In the genomic region with DNA sequence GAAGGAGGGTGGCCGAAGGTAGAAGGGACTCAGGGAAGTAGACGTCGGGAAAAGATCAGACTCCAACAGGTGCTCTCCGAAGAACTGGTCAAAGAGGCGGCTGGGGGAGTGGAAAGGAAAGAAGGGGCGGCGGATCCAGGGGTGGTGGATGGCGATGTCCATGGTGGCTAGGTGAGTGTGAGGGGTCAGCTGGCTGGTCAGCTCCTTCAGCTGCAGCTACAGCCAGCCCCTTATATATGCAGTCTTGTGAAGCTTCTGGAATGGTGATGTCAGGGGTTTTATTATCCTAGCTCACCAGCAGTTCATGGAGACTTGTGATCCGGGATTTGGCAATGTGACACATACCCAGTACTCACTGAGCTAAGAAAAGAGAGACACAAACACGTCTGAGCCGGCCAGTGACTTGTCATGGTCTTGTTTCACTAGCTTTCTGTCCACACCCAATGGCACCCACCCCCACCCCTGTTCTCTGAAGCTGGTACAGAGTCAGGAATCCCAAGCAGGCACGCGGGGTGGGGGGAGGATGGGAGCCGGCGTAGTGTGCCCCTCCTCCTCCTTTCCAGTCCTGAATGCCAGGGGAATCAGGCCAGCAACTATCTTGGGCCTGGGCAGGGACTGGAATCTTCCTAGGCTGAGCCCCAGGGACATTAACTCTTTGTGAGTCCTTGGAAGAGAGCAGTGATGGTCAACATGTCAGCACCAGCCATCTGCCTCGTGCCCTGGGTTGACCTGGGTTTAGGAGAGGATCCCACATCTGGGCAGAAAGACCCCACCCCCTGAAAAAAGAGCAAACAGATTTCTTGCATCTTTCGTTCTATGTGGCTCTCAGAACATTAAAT, we compare ENCODE assay signal across 8 cellular contexts. TPM values are rescaled to one million over a fixed set of nuclear protein-coding genes. Genes with fewer than 3 reads are reported as not detected.
DNase-seq lines count a peak whose midpoint lies in the region; ATAC-seq and TF ChIP-seq lines count a peak whose summit lies in the region.

A gene with protein sequence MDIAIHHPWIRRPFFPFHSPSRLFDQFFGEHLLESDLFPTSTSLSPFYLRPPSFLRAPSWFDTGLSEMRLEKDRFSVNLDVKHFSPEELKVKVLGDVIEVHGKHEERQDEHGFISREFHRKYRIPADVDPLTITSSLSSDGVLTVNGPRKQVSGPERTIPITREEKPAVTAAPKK (minus strand): TSS at position 208 of the 839 bp plus-strand sequence. CDS start 46 bp downstream, at position 162.

- no peaks in the 10 kb centered on the region for H3K36me3 Mint-ChIP-seq in activated naive CD4-positive, alpha-beta T cell treated with anti-CD3 and anti-CD28 coated beads for 36 hours (ENCODE audit: low read depth)

- 21 to 44% (median 25%) methylated on average over 14 to 17 of the region's 17 CpGs for WGBS in heart left ventricle, 4 donors

- in situ Hi-C loops in Caki2 (cut with HindIII; ENCODE audit: low pct_unique_long_range_greater_than_20kb, low sequenced_read_pairs): no loop called here

- H3K27ac Mint-ChIP-seq in activated naive CD4-positive, alpha-beta T cell treated with anti-CD3 and anti-CD28 coated beads for 36 hours: no peak within 1 kb of the TSS

- peaks cover 0 to 29% (median 7%) of the 10 kb centered on the region in 12 donors for H3K4me1 ChIP-seq in heart left ventricle

- peak within 1 kb of the TSS; percentile 38 to 80 (median 59) for H3K4me3 ChIP-seq in heart left ventricle

- H3K9me3 Mint-ChIP-seq in activated naive CD4-positive, alpha-beta T cell treated with anti-CD3 and anti-CD28 coated beads for 36 hours: no peaks in the 10 kb centered on the region

- peak; percentile 91 for DNase-seq in Caki2 (ENCODE audit: low read depth)
- peak; percentile 84 for DNase-seq in amniotic stem cell (lab: John Stamatoyannopoulos, UW)
- DNase-seq in heart left ventricle: peak; percentile 85 to 95 (median 89)
- peak; percentile 86 to 98 (median 91) for DNase-seq in posterior cingulate gyrus
- no peak for DNase-seq in activated CD4-positive, CD25-positive, alpha-beta regulatory T cell (lab: John Stamatoyannopoulos, UW)
- DNase-seq in activated naive CD4-positive, alpha-beta T cell treated with anti-CD3 and anti-CD28 coated beads for 36 hours: no peak
- DNase-seq in activated CD4-positive, alpha-beta T cell treated with anti-CD3 and anti-CD28 coated beads for 1 hour: no peak

- TF ChIP-seq CTCF in heart left ventricle (IDR thresholded peaks at IDR 0.05): no peak

- TF ChIP-seq POLR2A in heart left ventricle (IDR thresholded peaks at IDR 0.05): peak; percentile 41 to 95

- no peaks in the 10 kb centered on the region for H3K4me1 Mint-ChIP-seq in activated naive CD4-positive, alpha-beta T cell treated with anti-CD3 and anti-CD28 coated beads for 36 hours (ENCODE audit: low read depth)

- CTCF ChIA-PET in activated naive CD4-positive, alpha-beta T cell treated with anti-CD3 and anti-CD28 coated beads for 36 hours (lab: Charles Lee): interaction anchor here (1.0 kb wide), 1 partner anchor 18 kb away, joined by 3 read pairs; no protein-coding TSS in a partner anchor

- peak; percentile 75 to 82 (median 77) for ATAC-seq in heart left ventricle
- ATAC-seq in GM21717 (IDR thresholded peaks at IDR 0.05; ENCODE audit: unreplicated experiment): no peak

- peaks cover 0 to 10% (median 0%) of the 10 kb centered on the region in 9 donors for H3K27me3 ChIP-seq in heart left ventricle

- H3K36me3 ChIP-seq in heart left ventricle: peaks cover 0 to 37% (median 18%) of the 10 kb centered on the region in 9 donors

- peak within 1 kb of the TSS; percentile 89 to 100 (median 96) for H3K27ac ChIP-seq in heart left ventricle

- intact Hi-C loops in heart left ventricle (cut with DNase I): loop anchor here in 3 of 10 donors (1.0 to 5.0 kb wide), 3 partner anchors 32 to 34 kb away; partner anchors contain the start of genes CFAP68 (in 3 of the 3) and FDXACB1 (in 3 of the 3)
- intact Hi-C loops in posterior cingulate gyrus (cut with DNase I): loop anchor here (5.0 kb wide), 1 partner anchor 34 kb away; the partner anchor contains the start of genes CFAP68 and FDXACB1
- intact Hi-C loops in activated naive CD4-positive, alpha-beta T cell treated with anti-CD3 and anti-CD28 coated beads for 36 hours (cut with micrococcal nuclease): no loop called here

- no peak within 1 kb of the TSS for H3K4me3 Mint-ChIP-seq in activated naive CD4-positive, alpha-beta T cell treated with anti-CD3 and anti-CD28 coated beads for 36 hours

- peaks cover 35% of the 10 kb centered on the region for H3K27me3 Mint-ChIP-seq in activated naive CD4-positive, alpha-beta T cell treated with anti-CD3 and anti-CD28 coated beads for 36 hours (ENCODE audit: low read depth)

- H3K9me3 ChIP-seq in heart left ventricle: no peaks in the 10 kb centered on the region

RNA-seq across cellular contexts. Expression of the gene that starts here (rescaled TPM):
- total RNA-seq in Caki2 (2014; rRNA removed; shearing (Covaris generic); ENCODE audit: low replicate concordance): 0.78 and 2.4 TPM in 2 replicates
- over 10,000 TPM in 2 of 9 donors, 1,000 to 10,000 TPM in 7; 4,504 to 20,720 (median 7,991) TPM for total RNA-seq in heart left ventricle
- polyA plus RNA-seq in heart left ventricle: over 10,000 TPM; 11,485 to 15,236 TPM
- not detected for total RNA-seq in activated naive CD4-positive, alpha-beta T cell treated with anti-CD3 and anti-CD28 coated beads for 36 hours

Comparison
In these comparisons a context has a peak if more than half of its experiments do, and no peak if none do; other contexts are left out.
1. RNA of the gene that starts here (total RNA-seq): 4,504 to 20,720 TPM in heart left ventricle; 0.78 to 2.4 TPM in Caki2 and not detected in activated naive CD4-positive, alpha-beta T cell treated with anti-CD3 and anti-CD28 coated beads for 36 hours; every median in the first group is over 1,000 times any median in the second.
2. DNase-seq: peak in Caki2 (single experiment), amniotic stem cell (single experiment), heart left ventricle (5 of 5) and posterior cingulate gyrus (10 of 10); none in activated CD4-positive, CD25-positive, alpha-beta regulatory T cell (0 of 4), activated naive CD4-positive, alpha-beta T cell treated with anti-CD3 and anti-CD28 coated beads for 36 hours (single experiment) and activated CD4-positive, alpha-beta T cell treated with anti-CD3 and anti-CD28 coated beads for 1 hour (single experiment).